Comparison of ENCODE assay signal across 8 cellular contexts in genomic region chr4:153497988-153498967, GRCh38. TPM values are rescaled to one million over a fixed set of nuclear protein-coding genes. Genes with fewer than 3 reads are reported as not detected.
DNase-seq lines count a peak whose midpoint lies in the region; ATAC-seq, FAIRE-seq and TF ChIP-seq lines count a peak whose summit lies in the region.

No MANE protein-coding gene starts in this region.

- intact Hi-C loops in GM12878 (cut with micrococcal nuclease; ENCODE audit: unreplicated experiment): no loop called here

- RAD21 ChIA-PET in GM12878 (lab: Charles Lee; ENCODE audit: unreplicated experiment): interaction anchor here (0.6 to 15.3 kb wide), 22 partner anchors 11 to 643 kb away, joined by 3 to 429 read pairs (median 4); partner anchors contain the start of gene TMEM131L

- H3K9me3 ChIP-seq in AG04450 (ENCODE audit: control insufficient read depth, insufficient read depth, low read length) (no peaks in the 10 kb centered on the region), GM12878 (replicated peaks; ENCODE audit: control insufficient read depth, insufficient read depth, low read length) (no peaks in the 10 kb centered on the region), neuronal stem cell (replicated peaks in 1 of 2; ENCODE audit: control insufficient read depth in 2 of 2, insufficient read depth in 1 of 2, low read depth in 1 of 2, low read length in 2 of 2) (no peaks in the 10 kb centered on the region)

- no peak overlapping the region for H2BK120ac ChIP-seq in neuronal stem cell (ENCODE audit: low read depth, low read length)

- H2BK12ac ChIP-seq in neuronal stem cell (ENCODE audit: low read length): no peak overlapping the region

- TF ChIP-seq RAD21 in GM12878 (IDR thresholded peaks at IDR 0.05; ENCODE audit: insufficient read depth, low read depth, low read length): no peak

- BruUV-seq in GM12878 (replicated peaks; lab: Mats Ljungman, UMichigan): no TSS peak

- H3K36me3 ChIP-seq in GM12878 (ENCODE audit: control insufficient read depth in 2 of 2, insufficient read depth in 2 of 2, low read length in 1 of 2) (peaks cover 7 to 26% of the 10 kb centered on the region in 2 experiments; a peak in 3 of 4 replicates), neuronal stem cell (replicated peaks in 1 of 2; ENCODE audit: control insufficient read depth in 2 of 2, insufficient read depth in 2 of 2, low read length in 2 of 2) (no peaks in the 10 kb centered on the region)

- no peak overlapping the region for H3K23ac ChIP-seq in neuronal stem cell (ENCODE audit: low read depth, low read length, poor library complexity)

- H3K4me3 Mint-ChIP-seq in naive B cell: peak overlapping the region; percentile 62 to 86 (median 78)

- no peaks in the 10 kb centered on the region for H3K27me3 Mint-ChIP-seq in naive B cell

- H3K27ac Mint-ChIP-seq in naive B cell: peak overlapping the region; percentile 66 to 91 (median 88)

- no peak overlapping the region for H2AFZ ChIP-seq in GM12878 (ENCODE audit: control insufficient read depth, low read depth, low read length)
- no peak overlapping the region for H2AFZ ChIP-seq in neuronal stem cell (ENCODE audit: low read length)

- POLR2A ChIA-PET in AG04450 (lab: Yijun Ruan, JAX): interaction anchor here (0.7 to 1.5 kb wide), 8 partner anchors 9 to 66 kb away, joined by 3 to 11 read pairs (median 4); partner anchors contain the start of gene TMEM131L
- POLR2A ChIA-PET in GM12878 (lab: Charles Lee): interaction anchor here (0.6 to 18.1 kb wide), 20 partner anchors 10 to 78 kb away, joined by 3 to 322 read pairs (median 5); partner anchors contain the start of gene TMEM131L

- DNase-seq in AG04450 (ENCODE audit: low read depth, low spot score) (peak; percentile 66), GM12878 (ENCODE audit: low read depth, low spot score) (peak; percentile 72), naive B cell (no peak), neuronal stem cell (ENCODE audit: low spot score) (no peak), mucosa of gallbladder (ENCODE audit: low spot score) (no peak)
- no peak for DNase-seq in effector CD4-positive, alpha-beta T cell

- TF ChIP-seq CTCF in AG04450 (IDR thresholded peaks at IDR 0.05; ENCODE audit: low read depth, low read length) (no peak), GM12878 (IDR thresholded peaks at IDR 0.05 in 2 of 3, conservative IDR thresholded peaks at IDR 0.05 in 1 of 3; ENCODE audit: control insufficient read depth in 2 of 3, extremely low read depth in 1 of 3, insufficient read depth in 1 of 3, low read depth in 3 of 3, low read length in 3 of 3) (no peak)

- FAIRE-seq in GM12878 (lab: Jason Lieb, UNC): no peak

- no peak overlapping the region for H3K18ac ChIP-seq in neuronal stem cell (ENCODE audit: low read length)

- TF ChIP-seq POLR2A in GM12878 (IDR thresholded peaks at IDR 0.05; ENCODE audit: low read depth, low read length): no peak

- peak; percentile 23 to 38; a peak in 1 of 4 replicates for TF ChIP-seq EP300 in GM12878 (IDR thresholded peaks at IDR 0.05; ENCODE audit: borderline replicate concordance in 1 of 2, control insufficient read depth in 1 of 2, low read depth in 2 of 2, low read length in 2 of 2)

- 30% methylated on average over 9 of the region's 9 CpGs for WGBS in GM12878 (ENCODE audit: insufficient coverage, insufficient replicate concordance, low lambda C conversion rate, missing lambda C conversion rate)
- WGBS in neuronal stem cell (ENCODE audit: extremely low coverage in 2 of 2, insufficient read length in 2 of 2, insufficient replicate concordance in 1 of 2), 2 donors: no CpG with 5 or more reads among the region's 9 CpGs

- in situ Hi-C loops in GM12878 (cut with MboI): no loop called here

- ATAC-seq in GM18873 (IDR thresholded peaks at IDR 0.05; ENCODE audit: low FRiP score, unreplicated experiment) (peak; percentile 41), HG03095 (IDR thresholded peaks at IDR 0.05; ENCODE audit: unreplicated experiment) (peak; percentile 67), GM12878 (peak; percentile 69), naive B cell (ENCODE audit: low read depth in 2 of 2) (peak; percentile 86 to 87)

- H3K79me1 ChIP-seq in neuronal stem cell (ENCODE audit: low read depth, low read length): no peaks in the 10 kb centered on the region

- H4K91ac ChIP-seq in neuronal stem cell (ENCODE audit: low read depth, low read length, poor library complexity): no peak overlapping the region

- H3K27ac ChIP-seq in AG04450 (ENCODE audit: low read depth, low read length) (peak overlapping the region; percentile 84), GM12878 (ENCODE audit: control insufficient read depth, insufficient read depth) (peak overlapping the region; percentile 58), neuronal stem cell (replicated peaks; ENCODE audit: low read length) (no peak overlapping the region)

- H2BK5ac ChIP-seq in neuronal stem cell (ENCODE audit: low read length): no peak overlapping the region

- H3K4me1 ChIP-seq in GM12878 (ENCODE audit: control insufficient read depth, insufficient read depth, low read length) (peaks cover 53% of the 10 kb centered on the region), neuronal stem cell (ENCODE audit: control insufficient read depth in 2 of 2, insufficient read depth in 1 of 2, low read depth in 1 of 2, low read length in 2 of 2) (peaks cover 7 to 14% of the 10 kb centered on the region in 2 donors)

- H2AK5ac ChIP-seq in neuronal stem cell (ENCODE audit: low read depth, low read length): no peak overlapping the region

- H3K4me1 Mint-ChIP-seq in naive B cell: peaks cover 79 to 99% (median 90%) of the 10 kb centered on the region in 3 donors

- H4K20me1 ChIP-seq in GM12878 (ENCODE audit: control insufficient read depth, insufficient read depth): no peaks in the 10 kb centered on the region; the same call in 1 of the 2 replicates

- H3K4me3 ChIP-seq in AG04450 (ENCODE audit: low read depth, low read length) (peak overlapping the region; percentile 25), GM12878 (peak overlapping the region; percentile 51), neuronal stem cell (ENCODE audit: low read length in 2 of 2) (no peak overlapping the region)

- H2BK15ac ChIP-seq in neuronal stem cell (ENCODE audit: low read length): no peak overlapping the region

- H3K14ac ChIP-seq in neuronal stem cell (ENCODE audit: low read length): no peak overlapping the region

- no peaks in the 10 kb centered on the region for H3K9me3 Mint-ChIP-seq in naive B cell

- SMC1A ChIA-PET in GM12878 (lab: Charles Lee; ENCODE audit: uncharacterized antibody, unreplicated experiment): interaction anchor here (0.5 to 14.0 kb wide), 26 partner anchors 9 to 722 kb away, joined by 3 to 356 read pairs (median 6); partner anchors contain the start of gene TMEM131L

- H3K27me3 ChIP-seq in AG04450 (ENCODE audit: control insufficient read depth, insufficient read depth, low read length) (no peaks in the 10 kb centered on the region), GM12878 (replicated peaks in 1 of 2; ENCODE audit: control insufficient read depth in 2 of 2, insufficient read depth in 2 of 2, low read length in 1 of 2) (no peaks in the 10 kb centered on the region), neuronal stem cell (ENCODE audit: control insufficient read depth in 3 of 3, insufficient read depth in 3 of 3, low read depth in 1 of 3, low read length in 3 of 3) (no peaks in the 10 kb centered on the region)

- H3K79me2 ChIP-seq in GM12878 (ENCODE audit: control insufficient read depth, insufficient read depth, low read length): peaks cover 97% of the 10 kb centered on the region

- no peak overlapping the region for H4K8ac ChIP-seq in neuronal stem cell (ENCODE audit: low read depth, low read length)

- CTCF ChIA-PET in AG04450 (lab: Charles Lee) (interaction anchor here (0.9 to 1.4 kb wide), 5 partner anchors 11 to 76 kb away, joined by 3 to 13 read pairs (median 4); no protein-coding TSS in a partner anchor), GM12878 (lab: Yijun Ruan, JAX) (interaction anchor here (0.6 to 3.7 kb wide), 21 partner anchors 9 to 154 kb away, joined by 3 to 15 read pairs (median 3); no protein-coding TSS in a partner anchor)

- H3K4ac ChIP-seq in neuronal stem cell (ENCODE audit: low read length): no peak overlapping the region

- H3K4me2 ChIP-seq in GM12878 (ENCODE audit: control insufficient read depth, insufficient read depth) (peak overlapping the region; percentile 98), neuronal stem cell (ENCODE audit: insufficient read depth, low read length, poor library complexity, severe bottlenecking) (no peak overlapping the region)

- H3K36me3 Mint-ChIP-seq in naive B cell: peaks cover 4 to 8% of the 10 kb centered on the region in 2 donors

- H3K9ac ChIP-seq in GM12878 (ENCODE audit: control insufficient read depth, insufficient read depth, low read length): peak overlapping the region; percentile 16
- H3K9ac ChIP-seq in neuronal stem cell (ENCODE audit: low read depth, low read length, poor library complexity): no peak overlapping the region

RNA-seq across cellular contexts. Expression of gene TMEM131L, which starts 32.1 kb away (rescaled TPM):
- polyA plus RNA-seq in AG04450 (2011; rRNA removed) (13.2 and 15.5 TPM in 2 replicates), GM12878 (2011; rRNA removed) (90.9 and 101 TPM in 2 replicates), GM12878 (2014; fragmentation: Illumina TruSeq; extraction: Trizol) (74.3 and 94.5 TPM in 2 replicates), GM12878 (2014; fragmentation: Nextera tagmentation; extraction: Ambion mirVana) (1 to 10 TPM; 8.5 to 9.5 TPM), GM12878 (2014; rRNA removed) (47.1 and 47.5 TPM in 2 replicates), GM12878 (2016; fragmentation: Nextera tagmentation; extraction: Ambion mirVana) (10 to 100 TPM; 74.5 TPM), naive B cell (ENCODE audit: low read depth in 6 of 6) (10 to 100 TPM; 52.2 to 86.7 (median 68.1) TPM)
- 22.9 and 25.9 TPM in 2 replicates for polyA minus RNA-seq in AG04450 (2011; rRNA and poly(A)+ RNA removed)
- 766 and 777 TPM in 2 replicates for total RNA-seq in GM12878 (2013; cell fraction: nucleolus; rRNA removed)
- total RNA-seq in GM12878 (2014; rRNA removed) (77.0 and 90.4 TPM in 2 replicates), GM12878 (2014; rRNA removed; fragmentation: Illumina TruSeq; extraction: Trizol) (64.0 and 66.4 TPM in 2 replicates), GM12878 (2021) (77.8 and 85.2 TPM in 2 replicates), mucosa of gallbladder (11.7 TPM)
- 39.6 TPM for polyA plus RNA-seq in GM12878 (2011; ENCODE audit: low read depth)
- 65.6 and 84.8 TPM in 2 replicates for polyA plus RNA-seq in GM12878 (2011; cell fraction: cytosol; rRNA removed)
- 169 and 183 TPM in 2 replicates for polyA plus RNA-seq in GM12878 (2011; cell fraction: nucleus; rRNA removed)
- 45.1 and 70.5 TPM in 2 replicates for polyA plus RNA-seq in GM12878 (2012)
- polyA minus RNA-seq in GM12878 (2011; rRNA and poly(A)+ RNA removed): 177 and 187 TPM in 2 replicates
- polyA minus RNA-seq in GM12878 (2011; cell fraction: cytosol; rRNA and poly(A)+ RNA removed): 53.1 and 74.4 TPM in 2 replicates
- 194 and 231 TPM in 2 replicates for polyA minus RNA-seq in GM12878 (2011; cell fraction: nucleus; rRNA and poly(A)+ RNA removed)
- 10.3 TPM for polyA plus RNA-seq in neuronal stem cell (2013, experiment 1 of 2)
- polyA plus RNA-seq in neuronal stem cell (2013, experiment 2 of 2): 10.2 TPM

Comparison
In these comparisons a context has a peak if more than half of its experiments do, and no peak if none do; other contexts are left out.
1. DNase-seq: peak in AG04450 (single experiment) and GM12878 (single experiment); none in naive B cell (single experiment), neuronal stem cell (single experiment), effector CD4-positive, alpha-beta T cell (single experiment) and mucosa of gallbladder (single experiment).
2. H3K4me3 ChIP-seq: peak in AG04450 (single experiment) and GM12878 (single experiment); none in neuronal stem cell (0 of 2).
3. Peak in every context shown above with its lines, with median percentiles within 50 percentile points of each other: ATAC-seq.